In genomic region chr1:211928993-211929637, GRCh38 we compare ENCODE assay signal across 8 cellular contexts.
DNase-seq lines count a peak whose midpoint lies in the region; ATAC-seq and TF ChIP-seq lines count a peak whose summit lies in the region.

No MANE protein-coding gene starts in this region.

- H3K27me3 Mint-ChIP-seq in activated T-cell treated with anti-CD3 and anti-CD28 coated beads, Interleukin-2, amount 50 U/mL, for 72 hours (ENCODE audit: low read depth) = peaks cover 14% of the 10 kb centered on the region
- H3K27me3 Mint-ChIP-seq in activated T-helper 1 cell treated with anti-CD3 and anti-CD28 coated beads, Interleukin-12 subunit alpha, Interleukin-12 subunit beta, Interleukin-2, Interleukin-4 antibody, amounts not matched to agents 30 ng/mL and 10 ng/mL and 1 ng/mL, durations not matched to agents 14 hours and 24 hours and 36 hours (ENCODE audit: insufficient read depth) = peaks cover 24% of the 10 kb centered on the region

- H3K27ac Mint-ChIP-seq in activated T-cell treated with anti-CD3 and anti-CD28 coated beads, Interleukin-2, amount 50 U/mL, for 72 hours = no peak overlapping the region
- no peak overlapping the region for H3K27ac Mint-ChIP-seq in activated T-helper 1 cell treated with anti-CD3 and anti-CD28 coated beads, Interleukin-12 subunit alpha, Interleukin-12 subunit beta, Interleukin-2, Interleukin-4 antibody, amounts not matched to agents 30 ng/mL and 10 ng/mL and 1 ng/mL, durations not matched to agents 14 hours and 24 hours and 36 hours

- H3K9me3 Mint-ChIP-seq in activated T-cell treated with anti-CD3 and anti-CD28 coated beads, Interleukin-2, amount 50 U/mL, for 72 hours = no peaks in the 10 kb centered on the region
- H3K9me3 Mint-ChIP-seq in activated T-helper 1 cell treated with anti-CD3 and anti-CD28 coated beads, Interleukin-12 subunit alpha, Interleukin-12 subunit beta, Interleukin-2, Interleukin-4 antibody, amounts not matched to agents 30 ng/mL and 10 ng/mL and 1 ng/mL, durations not matched to agents 14 hours and 24 hours and 36 hours = no peaks in the 10 kb centered on the region

- peak; percentile 74 for DNase-seq in DMS53 treated with DMSO at 0.1 percent for 48 hours (lab: John Stamatoyannopoulos, UW; ENCODE audit: unreplicated experiment)
- DNase-seq in NCI-H128 (lab: John Stamatoyannopoulos, UW; ENCODE audit: unreplicated experiment) = peak; percentile 86
- peak; percentile 19 for DNase-seq in WERI-Rb-1
- peak; percentile 65 for DNase-seq in mucosa of gallbladder (ENCODE audit: low spot score)
- DNase-seq in activated T-cell treated with anti-CD3 and anti-CD28 coated beads, Interleukin-2, amount 50 U/mL, for 72 hours = no peak
- DNase-seq in GM19238 (ENCODE audit: insufficient read length, low spot score) = no peak
- DNase-seq in activated T-helper 1 cell treated with anti-CD3 and anti-CD28 coated beads, Interleukin-12 subunit alpha, Interleukin-12 subunit beta, Interleukin-2, Interleukin-4 antibody, amounts not matched to agents 30 ng/mL and 10 ng/mL and 1 ng/mL, durations not matched to agents 14 hours and 24 hours and 36 hours (ENCODE audit: low spot score) = no peak

- no peak overlapping the region for H3K4me3 ChIP-seq in WERI-Rb-1 (ENCODE audit: low read depth, low read length)

- TF ChIP-seq CTCF in WERI-Rb-1 (IDR thresholded peaks at IDR 0.05; ENCODE audit: low read depth, low read length) = no peak

- peaks cover 13% of the 10 kb centered on the region for H3K4me1 Mint-ChIP-seq in activated T-cell treated with anti-CD3 and anti-CD28 coated beads, Interleukin-2, amount 50 U/mL, for 72 hours (ENCODE audit: low read depth)
- H3K4me1 Mint-ChIP-seq in activated T-helper 1 cell treated with anti-CD3 and anti-CD28 coated beads, Interleukin-12 subunit alpha, Interleukin-12 subunit beta, Interleukin-2, Interleukin-4 antibody, amounts not matched to agents 30 ng/mL and 10 ng/mL and 1 ng/mL, durations not matched to agents 14 hours and 24 hours and 36 hours (ENCODE audit: low read depth) = peaks cover 12% of the 10 kb centered on the region

- H3K4me3 Mint-ChIP-seq in activated T-cell treated with anti-CD3 and anti-CD28 coated beads, Interleukin-2, amount 50 U/mL, for 72 hours = no peak overlapping the region
- no peak overlapping the region for H3K4me3 Mint-ChIP-seq in activated T-helper 1 cell treated with anti-CD3 and anti-CD28 coated beads, Interleukin-12 subunit alpha, Interleukin-12 subunit beta, Interleukin-2, Interleukin-4 antibody, amounts not matched to agents 30 ng/mL and 10 ng/mL and 1 ng/mL, durations not matched to agents 14 hours and 24 hours and 36 hours

- intact Hi-C loops in activated T-helper 1 cell treated with anti-CD3 and anti-CD28 coated beads, Interleukin-12 subunit alpha, Interleukin-12 subunit beta, Interleukin-2, Interleukin-4 antibody, amounts not matched to agents 30 ng/mL and 10 ng/mL and 1 ng/mL, durations not matched to agents 14 hours and 24 hours and 36 hours (cut with micrococcal nuclease) = no loop called here

- H3K36me3 ChIP-seq in WERI-Rb-1 = no peaks in the 10 kb centered on the region

- ATAC-seq in activated T-cell treated with anti-CD3 and anti-CD28 coated beads, Interleukin-2, amount 50 U/mL, for 72 hours (replicated peaks in 1 of 2) = no peak
- no peak for ATAC-seq in HG02840 (IDR thresholded peaks at IDR 0.05; ENCODE audit: low FRiP score, unreplicated experiment)

- H3K27me3 ChIP-seq in WERI-Rb-1 (ENCODE audit: insufficient read depth, low read depth, severe bottlenecking) = no peaks in the 10 kb centered on the region

- H3K27ac ChIP-seq in WERI-Rb-1 = no peak overlapping the region; the same call in 1 of the 2 replicates

- no peaks in the 10 kb centered on the region for H3K36me3 Mint-ChIP-seq in activated T-cell treated with anti-CD3 and anti-CD28 coated beads, Interleukin-2, amount 50 U/mL, for 72 hours (ENCODE audit: insufficient read depth in 2 of 2)
- H3K36me3 Mint-ChIP-seq in activated T-helper 1 cell treated with anti-CD3 and anti-CD28 coated beads, Interleukin-12 subunit alpha, Interleukin-12 subunit beta, Interleukin-2, Interleukin-4 antibody, amounts not matched to agents 30 ng/mL and 10 ng/mL and 1 ng/mL, durations not matched to agents 14 hours and 24 hours and 36 hours (ENCODE audit: low read depth) = no peaks in the 10 kb centered on the region

- no peaks in the 10 kb centered on the region for H3K9me3 ChIP-seq in WERI-Rb-1 (ENCODE audit: severe bottlenecking)

Comparison
In these comparisons a context has a peak if more than half of its experiments do, and no peak if none do; other contexts are left out.
1. DNase-seq: peak in DMS53 treated with DMSO at 0.1 percent for 48 hours (single experiment), NCI-H128 (single experiment), WERI-Rb-1 (single experiment) and mucosa of gallbladder (single experiment); none in activated T-cell treated with anti-CD3 and anti-CD28 coated beads, Interleukin-2, amount 50 U/mL, for 72 hours (0 of 2), GM19238 (single experiment) and activated T-helper 1 cell treated with anti-CD3 and anti-CD28 coated beads, Interleukin-12 subunit alpha, Interleukin-12 subunit beta, Interleukin-2, Interleukin-4 antibody, amounts not matched to agents 30 ng/mL and 10 ng/mL and 1 ng/mL, durations not matched to agents 14 hours and 24 hours and 36 hours (single experiment).